ENCODE assay signal across 2 cellular contexts in the genomic region with DNA sequence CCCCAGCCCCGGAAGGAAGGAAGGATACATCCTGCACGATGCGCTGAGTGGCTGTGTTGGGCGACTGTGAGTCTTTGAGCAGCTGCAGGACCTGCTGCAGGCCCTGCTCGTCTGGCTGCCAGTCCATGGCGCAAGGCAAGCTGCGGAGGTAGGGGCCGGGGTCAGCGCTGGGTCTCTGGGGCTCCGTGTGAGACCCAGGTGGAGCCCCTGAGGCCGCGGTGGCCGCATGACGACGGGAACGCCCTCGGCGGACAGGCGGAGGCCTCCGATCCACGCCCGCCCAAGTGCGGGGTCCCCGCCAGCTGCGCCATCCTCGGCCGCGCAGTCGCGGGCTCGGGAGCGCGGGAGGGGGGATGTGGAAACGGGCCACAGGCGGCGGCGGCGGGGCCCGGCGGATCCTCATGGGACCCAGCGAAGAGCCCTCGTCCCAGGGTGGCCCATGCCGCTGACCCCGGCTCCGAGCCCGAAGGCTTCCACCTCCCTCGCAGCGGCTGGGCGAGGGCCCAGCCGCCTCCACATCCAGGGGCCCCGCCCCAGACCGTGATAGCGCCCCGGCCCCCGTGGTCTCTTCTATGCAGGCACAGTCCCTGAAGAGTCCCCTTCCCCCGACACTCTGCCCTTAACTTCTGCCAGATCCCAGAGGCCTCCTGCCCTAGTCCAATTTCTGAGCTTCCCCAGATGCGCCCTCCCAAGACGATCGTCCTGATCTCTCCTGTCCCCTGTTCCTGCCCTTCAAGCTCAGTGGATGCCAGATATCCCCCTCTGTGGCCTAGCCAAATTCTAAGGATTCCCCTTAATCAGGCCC.
TF ChIP-seq lines count a peak whose summit lies in the region.

No MANE protein-coding gene starts in this region.

TF ChIP-seq in SK-N-SH, 30 proteins besides CTCF, POLR2A, EP300 and RAD21:
- TF ChIP-seq NFIC (IDR thresholded peaks at IDR 0.05; ENCODE audit: borderline replicate concordance) = no peak
- TF ChIP-seq, protein P1, sequence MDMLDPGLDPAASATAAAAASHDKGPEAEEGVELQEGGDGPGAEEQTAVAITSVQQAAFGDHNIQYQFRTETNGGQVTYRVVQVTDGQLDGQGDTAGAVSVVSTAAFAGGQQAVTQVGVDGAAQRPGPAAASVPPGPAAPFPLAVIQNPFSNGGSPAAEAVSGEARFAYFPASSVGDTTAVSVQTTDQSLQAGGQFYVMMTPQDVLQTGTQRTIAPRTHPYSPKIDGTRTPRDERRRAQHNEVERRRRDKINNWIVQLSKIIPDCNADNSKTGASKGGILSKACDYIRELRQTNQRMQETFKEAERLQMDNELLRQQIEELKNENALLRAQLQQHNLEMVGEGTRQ (IDR thresholded peaks at IDR 0.05; ENCODE audit: borderline replicate concordance, low read depth, low read length) = no peak
- TF ChIP-seq GABPA (IDR thresholded peaks at IDR 0.05; ENCODE audit: low read depth) = no peak
- TF ChIP-seq RFX5 (IDR thresholded peaks at IDR 0.05; ENCODE audit: low read length) = no peak
- TF ChIP-seq MXI1 (IDR thresholded peaks at IDR 0.05; ENCODE audit: low read depth, low read length) = 0 out of 2 replicates have a peak, but pooled peaks have one; percentile 29
- no peak for TF ChIP-seq MEF2A (IDR thresholded peaks at IDR 0.05; ENCODE audit: borderline replicate concordance, low read depth)
- 0 out of 2 replicates have a peak, but pooled peaks have one; percentile 12 for TF ChIP-seq NRF1 (IDR thresholded peaks at IDR 0.05; ENCODE audit: low read depth, low read length)

TF ChIP-seq in endothelial cell of umbilical vein, 7 proteins besides CTCF, POLR2A, EP300 and RAD21:
- TF ChIP-seq MYC (IDR thresholded peaks at IDR 0.05; ENCODE audit: low read depth, low read length) = no peak
- peak; percentile 39 for TF ChIP-seq POLR2AphosphoS5 (IDR thresholded peaks at IDR 0.05; ENCODE audit: insufficient read depth, low read depth, low read length)
- TF ChIP-seq, protein P2, sequence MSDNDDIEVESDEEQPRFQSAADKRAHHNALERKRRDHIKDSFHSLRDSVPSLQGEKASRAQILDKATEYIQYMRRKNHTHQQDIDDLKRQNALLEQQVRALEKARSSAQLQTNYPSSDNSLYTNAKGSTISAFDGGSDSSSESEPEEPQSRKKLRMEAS (IDR thresholded peaks at IDR 0.05; ENCODE audit: insufficient read depth, insufficient read length) = no peak
- no peak for TF ChIP-seq EZH2 (IDR thresholded peaks at IDR 0.05; ENCODE audit: borderline replicate concordance, low read depth, low read length, severe bottlenecking)
- TF ChIP-seq GATA2 (IDR thresholded peaks at IDR 0.05; ENCODE audit: insufficient read depth, insufficient read length, low read depth, low read length) = no peak
- TF ChIP-seq FOS (IDR thresholded peaks at IDR 0.05; ENCODE audit: borderline replicate concordance, insufficient read depth, low read length) = no peak
